1 cellular context compared by ENCODE assay signal in genomic region chr11:14075118-14075601, GRCh38.
TF ChIP-seq lines count a peak whose summit lies in the region.

No MANE protein-coding gene starts in this region.

TF ChIP-seq in H1, 55 proteins besides CTCF, POLR2A, EP300 and RAD21 (continued from another document):
- no peak for TF ChIP-seq TAF7 (optimal IDR thresholded peaks at IDR 0.05; ENCODE audit: borderline replicate concordance, low read depth, low read length)
- no peak for TF ChIP-seq ASH2L (IDR thresholded peaks at IDR 0.05; ENCODE audit: low read length)
- TF ChIP-seq ATF2 (IDR thresholded peaks at IDR 0.05; ENCODE audit: low read length) = no peak
- no peak for TF ChIP-seq SIRT6 (IDR thresholded peaks at IDR 0.05; ENCODE audit: low read length)
